In genomic region chr1:109984190-109984455, GRCh38 we compare ENCODE assay signal across 9 cellular contexts. TPM values are rescaled to one million over a fixed set of nuclear protein-coding genes. Genes with fewer than 3 reads are reported as not detected.
DNase-seq lines count a peak whose midpoint lies in the region; ATAC-seq and TF ChIP-seq lines count a peak whose summit lies in the region.
"Had no signal": no experiment of that assay in that cellular context is flagged by ENCODE, and none has a peak within 500 bp of the region (broad histone marks: within the 10 kb centered on the region; RNA-seq: fewer than 3 reads in every experiment).

No MANE protein-coding gene starts in this region.

- CTCF ChIA-PET in Caco-2 (lab: Charles Lee), result interaction anchor here (0.7 to 3.9 kb wide), 23 partner anchors 15 to 438 kb away, joined by 3 to 54 read pairs (median 5); partner anchors contain the start of genes EPS8L3 and STRIP1

- no peaks in the 10 kb centered on the region for H3K27me3 Mint-ChIP-seq in Caco-2 (ENCODE audit: insufficient read depth, unreplicated experiment)

- H3K9ac ChIP-seq in duodenal mucosa (ENCODE audit: low read depth in 1 of 2, low read length in 2 of 2), result peak overlapping the region in 1 of 2 donors; percentile 90

- peaks cover 23% of the 10 kb centered on the region for H3K4me1 ChIP-seq in Caco-2
- H3K4me1 ChIP-seq in duodenal mucosa (ENCODE audit: control insufficient read depth in 1 of 2, insufficient read depth in 2 of 2, low read length in 2 of 2), result peaks cover 42 to 56% of the 10 kb centered on the region in 2 donors
- H3K4me1 ChIP-seq in neutrophil (ENCODE audit: control insufficient read depth in 1 of 2, insufficient read depth in 1 of 2, low read depth in 1 of 2, low read length in 1 of 2), result peaks cover 23 to 24% of the 10 kb centered on the region in 2 experiments

- peak overlapping the region; percentile 96 for H3K27ac Mint-ChIP-seq in Caco-2 (ENCODE audit: unreplicated experiment)

- no peak for ATAC-seq in GM19023 (IDR thresholded peaks at IDR 0.05; ENCODE audit: unreplicated experiment)

- H3K36me3 Mint-ChIP-seq in Caco-2 (ENCODE audit: insufficient read depth, unreplicated experiment), result peaks cover 5% of the 10 kb centered on the region

- H3K36me3 ChIP-seq in Caco-2 (ENCODE audit: control insufficient read depth, insufficient read depth, low read length), result no peaks in the 10 kb centered on the region
- H3K36me3 ChIP-seq in duodenal mucosa (ENCODE audit: control insufficient read depth in 1 of 2, insufficient read depth in 2 of 2, low read length in 2 of 2), result no peaks in the 10 kb centered on the region
- H3K36me3 ChIP-seq in neutrophil, result no peaks in the 10 kb centered on the region

- intact Hi-C loops in Caco-2 (cut with micrococcal nuclease; ENCODE audit: unreplicated experiment), result loop anchor here (1.0 to 5.0 kb wide), 6 partner anchors 24 to 438 kb away; no protein-coding TSS in a partner anchor

- peak overlapping the region; percentile 88 for H3K4me3 Mint-ChIP-seq in Caco-2 (ENCODE audit: unreplicated experiment)

- POLR2A ChIA-PET in Caco-2 (lab: Charles Lee), result interaction anchor here (0.7 to 2.9 kb wide), 8 partner anchors 18 to 207 kb away, joined by 3 to 17 read pairs (median 4); partner anchors contain the start of gene STRIP1

- no peaks in the 10 kb centered on the region for H3K9me3 Mint-ChIP-seq in Caco-2 (ENCODE audit: unreplicated experiment)

- H3K27ac ChIP-seq in duodenal mucosa (ENCODE audit: low read depth, low read length) (no peak overlapping the region), neutrophil (peak overlapping the region; percentile 96)

- DNase-seq in Caco-2 (no peak), NCI-H446 treated with DMSO at 0.1 percent for 48 hours (lab: John Stamatoyannopoulos, UW) (peak; percentile 49), HK-2 (ENCODE audit: unreplicated experiment) (no peak), amniotic stem cell (lab: John Stamatoyannopoulos, UW) (no peak), OCI-M1 (lab: John Stamatoyannopoulos, UW) (no peak)

- H3K9me3 ChIP-seq in Caco-2 (no peaks in the 10 kb centered on the region), duodenal mucosa (ENCODE audit: control insufficient read depth in 1 of 2, low read length in 2 of 2) (no peaks in the 10 kb centered on the region), neutrophil (no peaks in the 10 kb centered on the region)

- TF ChIP-seq CTCF in Caco-2 (IDR thresholded peaks at IDR 0.05; ENCODE audit: insufficient read depth in 1 of 2, low read depth in 1 of 2, low read length in 1 of 2, severe bottlenecking in 1 of 2, unreplicated experiment in 1 of 2) (no peak), neutrophil (IDR thresholded peaks at IDR 0.05) (no peak)

- H3K4me1 Mint-ChIP-seq in Caco-2 (ENCODE audit: low read depth, unreplicated experiment), result peaks cover 17% of the 10 kb centered on the region

- no peaks in the 10 kb centered on the region for H3K27me3 ChIP-seq in Caco-2 (replicated peaks; ENCODE audit: control insufficient read depth, insufficient read depth, low read length)
- H3K27me3 ChIP-seq in duodenal mucosa (ENCODE audit: control insufficient read depth in 1 of 2, insufficient read depth in 2 of 2, low read length in 2 of 2), result no peaks in the 10 kb centered on the region
- no peaks in the 10 kb centered on the region for H3K27me3 ChIP-seq in neutrophil
- H3K27me3 ChIP-seq: cardiac muscle cell had no signal

- no peak overlapping the region for H3K4me3 ChIP-seq in Caco-2 (ENCODE audit: low read depth, low read length)
- peak overlapping the region; percentile 83 to 94 for H3K4me3 ChIP-seq in duodenal mucosa (ENCODE audit: low read depth in 1 of 2, low read length in 2 of 2)
- H3K4me3 ChIP-seq in neutrophil (ENCODE audit: low read depth in 1 of 2, low read length in 1 of 2), result peak overlapping the region in 1 of 2 experiments; percentile 79

- BruUV-seq in Caco-2 (replicated peaks; lab: Mats Ljungman, UMichigan), result no TSS peak

RNA-seq across cellular contexts. Expression of gene AHCYL1, which starts 0.4 kb away (rescaled TPM):
- 62.6 and 64.2 TPM in 2 replicates for total RNA-seq in Caco-2 (2022)

RNA-seq across cellular contexts. Expression of gene STRIP1, which starts 50.3 kb away (rescaled TPM):
- total RNA-seq in Caco-2 (2022), result 32.8 and 36.1 TPM in 2 replicates
